In the genomic region with DNA sequence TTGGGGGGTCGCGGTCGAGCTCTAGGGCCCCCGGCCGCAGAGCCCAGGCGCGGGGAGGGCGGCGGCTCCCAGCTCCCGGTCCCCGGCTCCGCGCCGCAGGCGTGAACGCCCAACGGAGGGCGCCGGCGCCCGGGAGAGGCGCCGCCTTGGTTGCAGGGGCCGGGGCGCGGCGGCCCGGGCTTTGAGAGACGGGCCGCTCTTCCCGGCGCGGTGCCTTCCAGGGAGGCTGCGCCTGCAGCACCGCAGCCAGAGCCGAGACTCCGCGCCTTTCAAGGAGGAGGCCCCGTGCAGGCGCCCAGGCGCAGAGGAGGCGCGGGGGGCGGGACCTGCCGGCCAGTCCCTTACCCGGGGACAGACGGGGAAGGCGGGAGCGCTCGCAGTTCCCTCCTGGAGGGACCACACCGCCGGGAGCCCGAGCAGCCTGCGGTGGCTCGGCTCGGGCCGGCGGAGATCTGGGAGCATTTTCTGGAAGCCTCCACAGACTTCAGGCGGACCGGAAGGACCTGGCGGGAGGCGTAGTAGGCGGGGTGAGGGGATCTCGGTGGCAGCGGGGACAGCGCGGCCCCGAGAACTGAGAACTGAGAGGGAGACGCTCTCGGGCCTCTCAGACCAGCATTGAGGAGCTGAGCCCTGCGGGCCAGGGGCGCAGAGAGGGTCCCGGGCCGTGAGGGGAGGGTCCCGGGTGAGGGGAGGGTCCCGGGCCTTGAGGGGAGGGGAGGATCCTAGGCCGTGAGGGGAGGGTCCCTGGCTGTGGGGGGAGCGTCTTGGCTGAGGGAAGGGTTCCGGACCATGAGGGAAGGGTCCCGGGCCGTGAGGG, we compare ENCODE assay signal across 1 cellular context.
A peak's percentile ranks its signal among the peaks of the same experiment; 100 is the strongest.
TF ChIP-seq lines count a peak whose summit lies in the region.

No MANE protein-coding gene starts in this region.

TF ChIP-seq in HepG2, 621 proteins besides CTCF, POLR2A, EP300 and RAD21 (continued from another document):
- TF ChIP-seq, protein P1, sequence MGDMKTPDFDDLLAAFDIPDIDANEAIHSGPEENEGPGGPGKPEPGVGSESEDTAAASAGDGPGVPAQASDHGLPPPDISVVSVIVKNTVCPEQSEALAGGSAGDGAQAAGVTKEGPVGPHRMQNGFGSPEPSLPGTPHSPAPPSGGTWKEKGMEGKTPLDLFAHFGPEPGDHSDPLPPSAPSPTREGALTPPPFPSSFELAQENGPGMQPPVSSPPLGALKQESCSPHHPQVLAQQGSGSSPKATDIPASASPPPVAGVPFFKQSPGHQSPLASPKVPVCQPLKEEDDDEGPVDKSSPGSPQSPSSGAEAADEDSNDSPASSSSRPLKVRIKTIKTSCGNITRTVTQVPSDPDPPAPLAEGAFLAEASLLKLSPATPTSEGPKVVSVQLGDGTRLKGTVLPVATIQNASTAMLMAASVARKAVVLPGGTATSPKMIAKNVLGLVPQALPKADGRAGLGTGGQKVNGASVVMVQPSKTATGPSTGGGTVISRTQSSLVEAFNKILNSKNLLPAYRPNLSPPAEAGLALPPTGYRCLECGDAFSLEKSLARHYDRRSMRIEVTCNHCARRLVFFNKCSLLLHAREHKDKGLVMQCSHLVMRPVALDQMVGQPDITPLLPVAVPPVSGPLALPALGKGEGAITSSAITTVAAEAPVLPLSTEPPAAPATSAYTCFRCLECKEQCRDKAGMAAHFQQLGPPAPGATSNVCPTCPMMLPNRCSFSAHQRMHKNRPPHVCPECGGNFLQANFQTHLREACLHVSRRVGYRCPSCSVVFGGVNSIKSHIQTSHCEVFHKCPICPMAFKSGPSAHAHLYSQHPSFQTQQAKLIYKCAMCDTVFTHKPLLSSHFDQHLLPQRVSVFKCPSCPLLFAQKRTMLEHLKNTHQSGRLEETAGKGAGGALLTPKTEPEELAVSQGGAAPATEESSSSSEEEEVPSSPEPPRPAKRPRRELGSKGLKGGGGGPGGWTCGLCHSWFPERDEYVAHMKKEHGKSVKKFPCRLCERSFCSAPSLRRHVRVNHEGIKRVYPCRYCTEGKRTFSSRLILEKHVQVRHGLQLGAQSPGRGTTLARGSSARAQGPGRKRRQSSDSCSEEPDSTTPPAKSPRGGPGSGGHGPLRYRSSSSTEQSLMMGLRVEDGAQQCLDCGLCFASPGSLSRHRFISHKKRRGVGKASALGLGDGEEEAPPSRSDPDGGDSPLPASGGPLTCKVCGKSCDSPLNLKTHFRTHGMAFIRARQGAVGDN (CRISPR knock-in tag; IDR thresholded peaks at IDR 0.05): peak; percentile 86
- no peak for TF ChIP-seq MZF1 (CRISPR knock-in tag; IDR thresholded peaks at IDR 0.05; ENCODE audit: borderline replicate concordance)
- TF ChIP-seq, protein P2, sequence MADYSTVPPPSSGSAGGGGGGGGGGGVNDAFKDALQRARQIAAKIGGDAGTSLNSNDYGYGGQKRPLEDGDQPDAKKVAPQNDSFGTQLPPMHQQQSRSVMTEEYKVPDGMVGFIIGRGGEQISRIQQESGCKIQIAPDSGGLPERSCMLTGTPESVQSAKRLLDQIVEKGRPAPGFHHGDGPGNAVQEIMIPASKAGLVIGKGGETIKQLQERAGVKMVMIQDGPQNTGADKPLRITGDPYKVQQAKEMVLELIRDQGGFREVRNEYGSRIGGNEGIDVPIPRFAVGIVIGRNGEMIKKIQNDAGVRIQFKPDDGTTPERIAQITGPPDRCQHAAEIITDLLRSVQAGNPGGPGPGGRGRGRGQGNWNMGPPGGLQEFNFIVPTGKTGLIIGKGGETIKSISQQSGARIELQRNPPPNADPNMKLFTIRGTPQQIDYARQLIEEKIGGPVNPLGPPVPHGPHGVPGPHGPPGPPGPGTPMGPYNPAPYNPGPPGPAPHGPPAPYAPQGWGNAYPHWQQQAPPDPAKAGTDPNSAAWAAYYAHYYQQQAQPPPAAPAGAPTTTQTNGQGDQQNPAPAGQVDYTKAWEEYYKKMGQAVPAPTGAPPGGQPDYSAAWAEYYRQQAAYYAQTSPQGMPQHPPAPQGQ (CRISPR knock-in tag; IDR thresholded peaks at IDR 0.05; ENCODE audit: borderline replicate concordance): no peak
- no peak for TF ChIP-seq ZKSCAN8 (CRISPR knock-in tag; IDR thresholded peaks at IDR 0.05; ENCODE audit: borderline replicate concordance)
- TF ChIP-seq HDAC1 (CRISPR knock-in tag; IDR thresholded peaks at IDR 0.05): peak; percentile 41; the same call in 1 of the 2 replicates
- TF ChIP-seq, protein P3, sequence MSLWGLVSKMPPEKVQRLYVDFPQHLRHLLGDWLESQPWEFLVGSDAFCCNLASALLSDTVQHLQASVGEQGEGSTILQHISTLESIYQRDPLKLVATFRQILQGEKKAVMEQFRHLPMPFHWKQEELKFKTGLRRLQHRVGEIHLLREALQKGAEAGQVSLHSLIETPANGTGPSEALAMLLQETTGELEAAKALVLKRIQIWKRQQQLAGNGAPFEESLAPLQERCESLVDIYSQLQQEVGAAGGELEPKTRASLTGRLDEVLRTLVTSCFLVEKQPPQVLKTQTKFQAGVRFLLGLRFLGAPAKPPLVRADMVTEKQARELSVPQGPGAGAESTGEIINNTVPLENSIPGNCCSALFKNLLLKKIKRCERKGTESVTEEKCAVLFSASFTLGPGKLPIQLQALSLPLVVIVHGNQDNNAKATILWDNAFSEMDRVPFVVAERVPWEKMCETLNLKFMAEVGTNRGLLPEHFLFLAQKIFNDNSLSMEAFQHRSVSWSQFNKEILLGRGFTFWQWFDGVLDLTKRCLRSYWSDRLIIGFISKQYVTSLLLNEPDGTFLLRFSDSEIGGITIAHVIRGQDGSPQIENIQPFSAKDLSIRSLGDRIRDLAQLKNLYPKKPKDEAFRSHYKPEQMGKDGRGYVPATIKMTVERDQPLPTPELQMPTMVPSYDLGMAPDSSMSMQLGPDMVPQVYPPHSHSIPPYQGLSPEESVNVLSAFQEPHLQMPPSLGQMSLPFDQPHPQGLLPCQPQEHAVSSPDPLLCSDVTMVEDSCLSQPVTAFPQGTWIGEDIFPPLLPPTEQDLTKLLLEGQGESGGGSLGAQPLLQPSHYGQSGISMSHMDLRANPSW (CRISPR knock-in tag; IDR thresholded peaks at IDR 0.05; ENCODE audit: borderline replicate concordance): no peak
- no peak for TF ChIP-seq ZNF790 (CRISPR knock-in tag; IDR thresholded peaks at IDR 0.05; ENCODE audit: borderline replicate concordance)
- peak; percentile 78 for TF ChIP-seq GABPB1 (CRISPR knock-in tag; IDR thresholded peaks at IDR 0.05)
